10 cellular contexts compared by ENCODE assay signal in genomic region chr2:137975280-137976271, GRCh38. TPM values are rescaled to one million over a fixed set of nuclear protein-coding genes. Genes with fewer than 3 reads are reported as not detected.
DNase-seq lines count a peak whose midpoint lies in the region; ATAC-seq and TF ChIP-seq lines count a peak whose summit lies in the region.
"Had no signal": no experiment of that assay in that cellular context is flagged by ENCODE, and none has a peak within 500 bp of the region (broad histone marks: within the 10 kb centered on the region; RNA-seq: fewer than 3 reads in every experiment).

No MANE protein-coding gene starts in this region.

- H3K27ac ChIP-seq in smooth muscle cell (ENCODE audit: low read depth): peak overlapping the region; percentile 24

- no peaks in the 10 kb centered on the region for H3K27me3 ChIP-seq in smooth muscle cell (ENCODE audit: low read depth)

- no peaks in the 10 kb centered on the region for H3K36me3 Mint-ChIP-seq in WTC11
- H3K36me3 Mint-ChIP-seq: CD4-positive, alpha-beta memory T cell had no signal

- H3K27me3 Mint-ChIP-seq in WTC11 (ENCODE audit: low read depth): no peaks in the 10 kb centered on the region

- peaks cover 19% of the 10 kb centered on the region for H3K4me1 Mint-ChIP-seq in WTC11
- H3K4me1 Mint-ChIP-seq: CD4-positive, alpha-beta memory T cell had no signal

- no peaks in the 10 kb centered on the region for H3F3A ChIP-seq in smooth muscle cell (ENCODE audit: low read depth)

- H3K4me1 ChIP-seq in smooth muscle cell (ENCODE audit: low read depth): no peaks in the 10 kb centered on the region

- DNase-seq in HuH-7.5 (ENCODE audit: low spot score) (peak; percentile 12), WTC11 (ENCODE audit: low spot score) (no peak), left lobe of liver (ENCODE audit: low spot score) (no peak), smooth muscle cell (lab: John Stamatoyannopoulos, UW; ENCODE audit: unreplicated experiment) (no peak), T-helper 1 cell (no peak)
- DNase-seq: CD4-positive, alpha-beta memory T cell; kidney glomerular epithelial cell; stimulated activated naive CD8-positive, alpha-beta T cell treated with anti-CD3 and anti-CD28 coated beads, Interleukin-15, Interleukin-2, amounts not matched to agents 100 U/mL and 50 U/mL, for 24 hours had no signal

- H3K36me3 ChIP-seq in smooth muscle cell (ENCODE audit: low read depth): no peaks in the 10 kb centered on the region

- POLR2A ChIA-PET in WTC11 (lab: Charles Lee): no interaction called here

- CTCF ChIA-PET in WTC11 (lab: Charles Lee): no interaction called here

- H3K9me3 Mint-ChIP-seq in WTC11: no peaks in the 10 kb centered on the region

- ATAC-seq in WTC11 (peak; percentile 48), left lobe of liver (peak; percentile 95), GM18907 (IDR thresholded peaks at IDR 0.05; ENCODE audit: unreplicated experiment) (no peak), HG03045 (IDR thresholded peaks at IDR 0.05; ENCODE audit: unreplicated experiment) (no peak)
- ATAC-seq: stimulated activated naive CD8-positive, alpha-beta T cell treated with anti-CD3 and anti-CD28 coated beads, Interleukin-15, Interleukin-2, amounts not matched to agents 100 U/mL and 50 U/mL, for 24 hours had no signal

- H3K27ac Mint-ChIP-seq in WTC11: peak overlapping the region; percentile 11
- H3K27ac Mint-ChIP-seq: CD4-positive, alpha-beta memory T cell had no signal

- WGBS in smooth muscle cell (ENCODE audit: low lambda C conversion rate): 79% methylated on average over 8 of the region's 8 CpGs

- H3K9ac ChIP-seq in smooth muscle cell (ENCODE audit: low read depth): no peak overlapping the region

- no peak overlapping the region for H2AFZ ChIP-seq in smooth muscle cell (ENCODE audit: low read depth)

- no peak overlapping the region for H3K4me2 ChIP-seq in smooth muscle cell

- H3K4me3 ChIP-seq in smooth muscle cell: no peak overlapping the region

- no peaks in the 10 kb centered on the region for H4K20me1 ChIP-seq in smooth muscle cell (ENCODE audit: low read depth)

- TF ChIP-seq CTCF in WTC11 (IDR thresholded peaks at IDR 0.05): no peak
- no peak for TF ChIP-seq CTCF in smooth muscle cell (IDR thresholded peaks at IDR 0.05; ENCODE audit: borderline replicate concordance, insufficient read depth, poor library complexity, severe bottlenecking)

- H3K4me3 Mint-ChIP-seq in WTC11: no peak overlapping the region
- H3K4me3 Mint-ChIP-seq: CD4-positive, alpha-beta memory T cell had no signal

- H3K79me2 ChIP-seq in smooth muscle cell (ENCODE audit: low read depth): peaks cover 3% of the 10 kb centered on the region

- H3K9me3 ChIP-seq in smooth muscle cell (replicated peaks; ENCODE audit: low read depth): no peaks in the 10 kb centered on the region

TF ChIP-seq in WTC11, 78 proteins besides CTCF, POLR2A, EP300 and RAD21:
- TF ChIP-seq SMAD3 (CRISPR knock-in tag; IDR thresholded peaks at IDR 0.05; ENCODE audit: borderline replicate concordance) (no peak), FOXP1 (CRISPR knock-in tag; IDR thresholded peaks at IDR 0.05; ENCODE audit: borderline replicate concordance) (no peak), FOXJ3 (CRISPR knock-in tag; IDR thresholded peaks at IDR 0.05; ENCODE audit: borderline replicate concordance) (no peak), E2F5 (CRISPR knock-in tag; IDR thresholded peaks at IDR 0.05) (no peak), ZNF317 (CRISPR knock-in tag; IDR thresholded peaks at IDR 0.05; ENCODE audit: borderline replicate concordance, low read depth) (no peak)

RNA-seq across cellular contexts. Expression of gene HNMT, which starts 11.3 kb away (rescaled TPM):
- total RNA-seq in WTC11 (2021) (2.8 to 4.6 TPM (median 3.1 TPM) in 3 replicates), left lobe of liver (46.2 TPM), smooth muscle cell (9.6 and 20.7 TPM in 2 replicates)
- 3.6 and 10.8 TPM in 2 replicates for polyA plus RNA-seq in smooth muscle cell
- polyA plus RNA-seq: CD4-positive, alpha-beta memory T cell had no signal

Comparison
In these comparisons a context has a peak if more than half of its experiments do, and no peak if none do; other contexts are left out.
1. ATAC-seq: peak in WTC11 (single experiment) and left lobe of liver (single experiment); none in GM18907 (single experiment) and HG03045 (single experiment).